ENCODE assay signal across 36 cellular contexts in the genomic region with DNA sequence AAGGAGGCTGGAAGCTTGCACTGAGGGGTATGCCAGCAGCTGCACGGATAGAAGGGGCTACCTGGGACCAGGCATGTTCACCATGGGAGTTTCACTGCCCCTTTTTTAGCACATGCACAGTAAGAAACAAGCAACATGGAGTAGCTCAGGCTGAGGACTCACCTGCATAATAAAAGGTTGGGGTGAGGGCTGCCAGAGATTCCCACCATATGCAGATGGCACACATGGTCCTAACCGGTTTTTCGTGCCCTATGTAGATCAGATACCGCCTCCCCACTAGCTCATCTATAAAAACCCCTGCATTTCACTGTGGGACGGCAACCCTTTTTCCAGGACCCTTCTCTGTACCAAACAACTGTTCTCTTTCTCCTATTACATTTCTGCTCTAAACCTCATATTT.
"Had no signal": no experiment of that assay in that cellular context is flagged by ENCODE, and none has a peak within 500 bp of the region (broad histone marks: within the 10 kb centered on the region; RNA-seq: fewer than 3 reads in every experiment).

No MANE protein-coding gene starts in this region.

- H3K4me3 ChIP-seq: body of pancreas, esophagus squamous epithelium, gastroesophageal sphincter, heart right ventricle had no signal

- H3K36me3 Mint-ChIP-seq: activated CD4-positive, alpha-beta memory T cell treated with anti-CD3 and anti-CD28 coated beads for 36 hours; activated CD8-positive, alpha-beta memory T cell treated with anti-CD3 and anti-CD28 coated beads, Interleukin-2, amount 10 ng/mL, durations not matched to agents 7 days and 5 days; activated naive CD8-positive, alpha-beta T cell had no signal

- H3K27ac ChIP-seq: body of pancreas, epithelial cell of prostate, esophagus squamous epithelium, gastroesophageal sphincter, heart right ventricle, WERI-Rb-1 had no signal

- FAIRE-seq: colon, endometrium, endothelial cell of umbilical vein had no signal

- H3K9me3 Mint-ChIP-seq: activated CD4-positive, alpha-beta memory T cell treated with anti-CD3 and anti-CD28 coated beads for 36 hours; activated CD4-positive, alpha-beta T cell treated with anti-CD3 and anti-CD28 coated beads, Interleukin-2, amount 10 ng/mL, durations not matched to agents 24 days and 14 days; activated T-helper 17 cell treated with anti-CD3 and anti-CD28 coated beads, Interleukin-2, amount 50 U/mL, for 72 hours; effector memory CD8-positive, alpha-beta T cell; T-helper 2 cell treated with Interferon-gamma antibody and Interleukin-4, amounts not matched to agents 5 μg/mL and 100 μg/mL, for 36 hours had no signal

- H3K27ac Mint-ChIP-seq: activated CD4-positive, alpha-beta memory T cell treated with anti-CD3 and anti-CD28 coated beads for 36 hours; activated CD4-positive, alpha-beta T cell treated with anti-CD3 and anti-CD28 coated beads for 36 hours; activated CD4-positive, alpha-beta T cell treated with anti-CD3 and anti-CD28 coated beads, Interleukin-2, amount 10 ng/mL, durations not matched to agents 24 days and 14 days; activated CD8-positive, alpha-beta memory T cell treated with anti-CD3 and anti-CD28 coated beads, Interleukin-2, amount 10 ng/mL, durations not matched to agents 7 days and 5 days; activated CD8-positive, alpha-beta T cell treated with anti-CD3 and anti-CD28 coated beads, Interleukin-2, amount 10 ng/mL, durations not matched to agents 7 days and 5 days; activated naive CD8-positive, alpha-beta T cell; activated T-helper 17 cell treated with anti-CD3 and anti-CD28 coated beads, Interleukin-2, amount 50 U/mL, for 72 hours; effector memory CD8-positive, alpha-beta T cell; T-helper 17 cell; T-helper 2 cell treated with Interferon-gamma antibody and Interleukin-4, amounts not matched to agents 5 μg/mL and 100 μg/mL, for 36 hours had no signal

- H3K4me1 ChIP-seq: body of pancreas, esophagus squamous epithelium, gastroesophageal sphincter, heart right ventricle had no signal

- ATAC-seq: activated CD4-positive, alpha-beta T cell treated with anti-CD3 and anti-CD28 coated beads for 36 hours; activated CD8-positive, alpha-beta memory T cell treated with anti-CD3 and anti-CD28 coated beads, Interleukin-2, amount 10 ng/mL, durations not matched to agents 7 days and 5 days; activated CD8-positive, alpha-beta T cell treated with anti-CD3 and anti-CD28 coated beads, Interleukin-2, amount 10 ng/mL, durations not matched to agents 7 days and 5 days; activated T-helper 17 cell treated with anti-CD3 and anti-CD28 coated beads, Interleukin-2, amount 50 U/mL, for 72 hours; body of pancreas; effector memory CD8-positive, alpha-beta T cell; gastroesophageal sphincter; heart right ventricle; T-helper 17 cell had no signal

- DNase-seq: activated CD4-positive, alpha-beta memory T cell treated with anti-CD3 and anti-CD28 coated beads for 36 hours; activated CD4-positive, alpha-beta T cell treated with anti-CD3 and anti-CD28 coated beads for 36 hours; activated CD4-positive, alpha-beta T cell treated with anti-CD3 and anti-CD28 coated beads, Interleukin-2, amount 10 ng/mL, durations not matched to agents 24 days and 14 days; activated CD4-positive, CD25-positive, alpha-beta regulatory T cell; activated CD4-positive, CD25-positive, alpha-beta regulatory T cell treated with anti-CD3 and anti-CD28 coated beads, Interleukin-2, amount 50 U/mL, for 72 hours; activated CD8-positive, alpha-beta memory T cell treated with anti-CD3 and anti-CD28 coated beads, Interleukin-2, amount 10 ng/mL, durations not matched to agents 7 days and 5 days; activated CD8-positive, alpha-beta memory T cell treated with anti-CD3 and anti-CD28 coated beads, Interleukin-2, amount 50 U/mL, for 4 hours; activated CD8-positive, alpha-beta T cell treated with anti-CD3 and anti-CD28 coated beads, Interleukin-2, amount 10 ng/mL, durations not matched to agents 7 days and 5 days; activated effector memory CD4-positive, alpha-beta T cell treated with Interleukin-2 at 50 U/mL for 16 hours; activated gamma-delta T cell treated with Interleukin-2 at 50 U/mL for 16 hours; activated naive CD4-positive, alpha-beta T cell treated with anti-CD3 and anti-CD28 coated beads, Interleukin-2, amount 50 U/mL, for 16 hours; activated naive CD4-positive, alpha-beta T cell treated with Interleukin-2 at 50 U/mL for 16 hours; activated T-cell treated with anti-CD3 and anti-CD28 coated beads, Interleukin-2, amount 50 U/mL, for 1 hour; amniotic stem cell; anterior cingulate cortex; body of pancreas; caudate nucleus; cortex of kidney; dermis blood vessel endothelial cell; effector CD4-positive, alpha-beta T cell; effector memory CD8-positive, alpha-beta T cell; esophagus squamous epithelium; foreskin melanocyte; heart right ventricle; T-helper 1 cell; T-helper 17 cell; T1000; WERI-Rb-1 had no signal

- H3K4me3 Mint-ChIP-seq: activated CD4-positive, alpha-beta memory T cell treated with anti-CD3 and anti-CD28 coated beads for 36 hours; activated CD4-positive, alpha-beta T cell treated with anti-CD3 and anti-CD28 coated beads for 36 hours; activated CD4-positive, alpha-beta T cell treated with anti-CD3 and anti-CD28 coated beads, Interleukin-2, amount 10 ng/mL, durations not matched to agents 24 days and 14 days; activated CD8-positive, alpha-beta memory T cell treated with anti-CD3 and anti-CD28 coated beads, Interleukin-2, amount 10 ng/mL, durations not matched to agents 7 days and 5 days; activated CD8-positive, alpha-beta T cell treated with anti-CD3 and anti-CD28 coated beads, Interleukin-2, amount 10 ng/mL, durations not matched to agents 7 days and 5 days; activated naive CD8-positive, alpha-beta T cell; activated T-helper 17 cell treated with anti-CD3 and anti-CD28 coated beads, Interleukin-2, amount 50 U/mL, for 72 hours; effector memory CD8-positive, alpha-beta T cell; T-helper 17 cell; T-helper 2 cell treated with Interferon-gamma antibody and Interleukin-4, amounts not matched to agents 5 μg/mL and 100 μg/mL, for 36 hours had no signal

- H3K27me3 ChIP-seq: body of pancreas, esophagus squamous epithelium, gastroesophageal sphincter had no signal

- H3K36me3 ChIP-seq: esophagus squamous epithelium, gastroesophageal sphincter, heart right ventricle, WERI-Rb-1 had no signal

- H3K9me3 ChIP-seq: body of pancreas, esophagus squamous epithelium, gastroesophageal sphincter, heart right ventricle had no signal

- H3K27me3 Mint-ChIP-seq: activated CD4-positive, alpha-beta memory T cell treated with anti-CD3 and anti-CD28 coated beads for 36 hours; activated CD4-positive, alpha-beta T cell treated with anti-CD3 and anti-CD28 coated beads, Interleukin-2, amount 10 ng/mL, durations not matched to agents 24 days and 14 days; activated CD8-positive, alpha-beta memory T cell treated with anti-CD3 and anti-CD28 coated beads, Interleukin-2, amount 10 ng/mL, durations not matched to agents 7 days and 5 days; activated naive CD8-positive, alpha-beta T cell; T-helper 17 cell had no signal

- H3K4me1 Mint-ChIP-seq: activated CD4-positive, alpha-beta T cell treated with anti-CD3 and anti-CD28 coated beads for 36 hours; activated CD4-positive, alpha-beta T cell treated with anti-CD3 and anti-CD28 coated beads, Interleukin-2, amount 10 ng/mL, durations not matched to agents 24 days and 14 days; activated CD8-positive, alpha-beta memory T cell treated with anti-CD3 and anti-CD28 coated beads, Interleukin-2, amount 10 ng/mL, durations not matched to agents 7 days and 5 days; activated T-helper 17 cell treated with anti-CD3 and anti-CD28 coated beads, Interleukin-2, amount 50 U/mL, for 72 hours; T-helper 17 cell had no signal
